ENCODE assay signal across 1 cellular context in genomic region chr12:64452559-64453329, GRCh38.
TF ChIP-seq lines count a peak whose summit lies in the region.

No MANE protein-coding gene starts in this region.

TF ChIP-seq in K562, 482 proteins besides CTCF, POLR2A, EP300 and RAD21 (continued from another document and continues in another):
- TF ChIP-seq CREB5 (CRISPR knock-in tag; IDR thresholded peaks at IDR 0.05) (no peak), IFI16 (CRISPR knock-in tag; IDR thresholded peaks at IDR 0.05) (no peak), ZNF512 (tag; IDR thresholded peaks at IDR 0.05) (no peak), NFYB (IDR thresholded peaks at IDR 0.05; ENCODE audit: extremely low read depth, insufficient read length) (no peak), RBM17 (IDR thresholded peaks at IDR 0.05; ENCODE audit: borderline replicate concordance, low read depth, low read length) (no peak), ZNF174 (CRISPR knock-in tag; IDR thresholded peaks at IDR 0.05) (no peak), KDM2B (CRISPR knock-in tag; IDR thresholded peaks at IDR 0.05) (no peak), ATF3 (IDR thresholded peaks at IDR 0.05) (peak; percentile 62), ATF3 (CRISPR knock-in tag; conservative IDR thresholded peaks at IDR 0.05) (no peak), ATF2 (CRISPR knock-in tag; IDR thresholded peaks at IDR 0.05) (no peak), MEIS2 (IDR thresholded peaks at IDR 0.05; ENCODE audit: partially characterized antibody) (peak; percentile 98), RBM25 (IDR thresholded peaks at IDR 0.05; ENCODE audit: low read depth, low read length, severe bottlenecking) (no peak), E2F6 (IDR thresholded peaks at IDR 0.05; ENCODE audit: borderline replicate concordance in 1 of 2, extremely low read depth in 1 of 2, insufficient read depth in 1 of 2, insufficient read length in 1 of 2, low read depth in 1 of 2, low read length in 1 of 2, poor library complexity in 1 of 2, severe bottlenecking in 1 of 2) (no peak), HSF4 (CRISPR knock-in tag; IDR thresholded peaks at IDR 0.05; ENCODE audit: borderline replicate concordance) (no peak), IRF1 (CRISPR knock-in tag; IDR thresholded peaks at IDR 0.05; ENCODE audit: borderline replicate concordance) (no peak), HDAC1 (IDR thresholded peaks at IDR 0.05) (peak in 1 of 2 experiments; percentile 45; a peak in 2 of 4 replicates), GABPA (tag; conservative IDR thresholded peaks at IDR 0.05; ENCODE audit: low read depth) (no peak), IRF9 (tag; IDR thresholded peaks at IDR 0.05) (no peak), POLR2AphosphoS2 (IDR thresholded peaks at IDR 0.05; ENCODE audit: low read length) (no peak), MAFK (IDR thresholded peaks at IDR 0.05; ENCODE audit: low read length) (peak; percentile 87), SETDB1 (IDR thresholded peaks at IDR 0.05; ENCODE audit: low read length) (no peak), ZBTB33 (CRISPR knock-in tag; IDR thresholded peaks at IDR 0.05) (no peak), FOXP1 (CRISPR knock-in tag; IDR thresholded peaks at IDR 0.05) (no peak), ZC3H8 (IDR thresholded peaks at IDR 0.05) (no peak), NCOA2 (IDR thresholded peaks at IDR 0.05; ENCODE audit: partially characterized antibody in 2 of 2) (peak in 1 of 2 experiments; percentile 15), BDP1 (IDR thresholded peaks at IDR 0.05; ENCODE audit: insufficient read depth, insufficient read length) (no peak), NUFIP1 (IDR thresholded peaks at IDR 0.05; ENCODE audit: partially characterized antibody) (no peak), IRF2 (CRISPR knock-in tag; IDR thresholded peaks at IDR 0.05) (no peak), CSDE1 (IDR thresholded peaks at IDR 0.05) (no peak), NR0B1 (IDR thresholded peaks at IDR 0.05; ENCODE audit: partially characterized antibody) (no peak), TEAD4 (IDR thresholded peaks at IDR 0.05; ENCODE audit: low read length) (peak; percentile 54; the same call in 1 of the 2 replicates), TEAD4 (CRISPR knock-in tag; IDR thresholded peaks at IDR 0.05; ENCODE audit: borderline replicate concordance) (no peak), CREBBP (IDR thresholded peaks at IDR 0.05; ENCODE audit: low read depth, low read length) (no peak), ZNF77 (CRISPR knock-in tag; IDR thresholded peaks at IDR 0.05) (no peak), SMARCA5 (IDR thresholded peaks at IDR 0.05) (no peak), ARNT (IDR thresholded peaks at IDR 0.05) (0 out of 4 replicates have a peak, but pooled peaks of 1 of the 2 experiments have one; percentile 47), ZNF589 (CRISPR knock-in tag; IDR thresholded peaks at IDR 0.05; ENCODE audit: low read depth) (no peak), ZNF76 (CRISPR knock-in tag; IDR thresholded peaks at IDR 0.05; ENCODE audit: borderline replicate concordance) (no peak), DIDO1 (tag; IDR thresholded peaks at IDR 0.05; ENCODE audit: low read depth) (no peak), SUPT5H (IDR thresholded peaks at IDR 0.05) (no peak), HNRNPLL (IDR thresholded peaks at IDR 0.05; ENCODE audit: low read depth, low read length, poor library complexity, severe bottlenecking) (no peak), ZFP30 (CRISPR knock-in tag; IDR thresholded peaks at IDR 0.05; ENCODE audit: borderline replicate concordance) (no peak), STAT5A (IDR thresholded peaks at IDR 0.05; ENCODE audit: borderline replicate concordance, low read length) (no peak), ETV5 (CRISPR knock-in tag; IDR thresholded peaks at IDR 0.05; ENCODE audit: low read depth) (no peak), PTBP1 (IDR thresholded peaks at IDR 0.05; ENCODE audit: low read depth, low read length) (no peak), ZNF354B (CRISPR knock-in tag; IDR thresholded peaks at IDR 0.05) (no peak), ZSCAN32 (CRISPR knock-in tag; IDR thresholded peaks at IDR 0.05) (no peak), ZC3H11A (IDR thresholded peaks at IDR 0.05; ENCODE audit: low read depth, low read length) (no peak), TAF7 (tag; IDR thresholded peaks at IDR 0.05) (no peak), CEBPZ (IDR thresholded peaks at IDR 0.05; ENCODE audit: borderline replicate concordance, low read depth, low read length) (no peak), PHF20 (IDR thresholded peaks at IDR 0.05; ENCODE audit: partially characterized antibody) (no peak), MTA1 (IDR thresholded peaks at IDR 0.05; ENCODE audit: borderline replicate concordance) (no peak), SNIP1 (IDR thresholded peaks at IDR 0.05; ENCODE audit: low read depth) (no peak), MED1 (CRISPR knock-in tag; IDR thresholded peaks at IDR 0.05; ENCODE audit: borderline replicate concordance) (no peak), ZBTB34 (CRISPR knock-in tag; IDR thresholded peaks at IDR 0.05) (no peak)
